8 cellular contexts compared by ENCODE assay signal in genomic region chr17:78358538-78359215, GRCh38. TPM values are rescaled to one million over a fixed set of nuclear protein-coding genes. Genes with fewer than 3 reads are reported as not detected.
DNase-seq lines count a peak whose midpoint lies in the region; ATAC-seq, FAIRE-seq and TF ChIP-seq lines count a peak whose summit lies in the region.

No MANE protein-coding gene starts in this region.

- FAIRE-seq in H1 (lab: Jason Lieb, UNC) = no peak
- FAIRE-seq in GM12892 (lab: Jason Lieb, UNC) = no peak

- H2BK20ac ChIP-seq in H1 (ENCODE audit: low read length) = no peak overlapping the region

- in situ Hi-C loops in Panc1 (cut with HindIII; ENCODE audit: low pct_unique_long_range_greater_than_20kb, low sequenced_read_pairs) = no loop called here

- H4K5ac ChIP-seq in H1 (ENCODE audit: insufficient read length, low read depth, low read length) = no peak overlapping the region

- intact Hi-C loops in Calu3 (cut with micrococcal nuclease; ENCODE audit: unreplicated experiment) = loop anchor here (5.0 kb wide), 1 partner anchor 41 kb away; no protein-coding TSS in a partner anchor
- intact Hi-C loops in Panc1 (cut with micrococcal nuclease; ENCODE audit: unreplicated experiment) = no loop called here

- 0 out of 2 replicates have a peak overlapping the region, but pooled peaks have one; percentile 95 for H2BK15ac ChIP-seq in H1 (ENCODE audit: low read length)

- no peak overlapping the region for H2BK120ac ChIP-seq in H1 (replicated peaks; ENCODE audit: low read depth, low read length)

- no peak for DNase-seq in Calu3
- DNase-seq in Panc1 (ENCODE audit: low read depth, low spot score) = no peak
- DNase-seq in H1 (ENCODE audit: low read depth in 1 of 2, low spot score in 2 of 2) = no peak
- DNase-seq in naive thymus-derived CD8-positive, alpha-beta T cell = peak in 2 of 10 donors; percentile 38 to 43
- no peak for DNase-seq in NCI-H2196 (lab: John Stamatoyannopoulos, UW; ENCODE audit: unreplicated experiment)
- DNase-seq in GM12892 (ENCODE audit: insufficient read length) = no peak
- no peak for DNase-seq in HuH-7.5 (ENCODE audit: low spot score)

- H3K36me3 ChIP-seq in Panc1 (ENCODE audit: control insufficient read depth, insufficient read depth, low read length) = peaks cover 10% of the 10 kb centered on the region; the same call in 1 of the 2 replicates
- H3K36me3 ChIP-seq in H1 (ENCODE audit: control insufficient read depth in 2 of 4, insufficient read depth in 4 of 4, low read length in 3 of 4) = peaks cover 2 to 19% (median 7%) of the 10 kb centered on the region in 4 experiments; a peak in 5 of 8 replicates

- H3K56ac ChIP-seq in H1 (replicated peaks; ENCODE audit: insufficient read length, low read depth, low read length) = peak overlapping the region; percentile 26

- H3K27me3 ChIP-seq in Panc1 (ENCODE audit: control insufficient read depth, insufficient read depth, low read length) (no peaks in the 10 kb centered on the region), H1 (replicated peaks in 1 of 4; ENCODE audit: control insufficient read depth in 3 of 4, extremely low read depth in 1 of 4, insufficient read depth in 3 of 4, low read length in 3 of 4) (peaks cover 0 to 27% (median 12%) of the 10 kb centered on the region in 4 experiments; a peak in 4 of 7 replicates)

- TF ChIP-seq CTCF in Calu3 (IDR thresholded peaks at IDR 0.05; ENCODE audit: unreplicated experiment) (no peak), Panc1 (IDR thresholded peaks at IDR 0.05) (no peak; the same call in 1 of the 2 replicates), H1 (IDR thresholded peaks at IDR 0.05; ENCODE audit: control extremely low read depth in 1 of 3, insufficient read depth in 1 of 3, low read depth in 1 of 3, low read length in 3 of 3) (no peak)

- peak overlapping the region; percentile 27; the same call in 1 of the 2 replicates for H2BK12ac ChIP-seq in H1 (ENCODE audit: low read depth, low read length)

- ATAC-seq in Panc1 = no peak
- ATAC-seq in naive thymus-derived CD8-positive, alpha-beta T cell = no peak
- ATAC-seq in HG02885 (IDR thresholded peaks at IDR 0.05; ENCODE audit: poor library complexity, unreplicated experiment) = no peak

- no peaks in the 10 kb centered on the region for H3K79me1 ChIP-seq in H1 (ENCODE audit: low read depth, low read length)

- no peaks in the 10 kb centered on the region for H3K27me3 Mint-ChIP-seq in Calu3 (ENCODE audit: unreplicated experiment)
- H3K27me3 Mint-ChIP-seq in naive thymus-derived CD8-positive, alpha-beta T cell = no peaks in the 10 kb centered on the region

- no peak for TF ChIP-seq EP300 in H1 (IDR thresholded peaks at IDR 0.05; ENCODE audit: borderline replicate concordance in 1 of 2, low read depth in 2 of 2, low read length in 2 of 2)

- no peak for TF ChIP-seq RAD21 in H1 (IDR thresholded peaks at IDR 0.05 in 1 of 2, conservative IDR thresholded peaks at IDR 0.05 in 1 of 2; ENCODE audit: low read depth in 2 of 2, low read length in 2 of 2)

- peaks cover 30% of the 10 kb centered on the region for H3K4me1 Mint-ChIP-seq in Calu3 (ENCODE audit: low read depth, unreplicated experiment)
- H3K4me1 Mint-ChIP-seq in naive thymus-derived CD8-positive, alpha-beta T cell = peaks cover 25 to 62% (median 52%) of the 10 kb centered on the region in 4 donors

- H2AK5ac ChIP-seq in H1 (ENCODE audit: low read depth, low read length) = no peak overlapping the region

- H2BK5ac ChIP-seq in H1 (ENCODE audit: low read depth, low read length) = no peak overlapping the region

- no peaks in the 10 kb centered on the region for H3K9me3 Mint-ChIP-seq in Calu3 (ENCODE audit: low read depth, unreplicated experiment)
- no peaks in the 10 kb centered on the region for H3K9me3 Mint-ChIP-seq in naive thymus-derived CD8-positive, alpha-beta T cell

- H3K9me3 ChIP-seq in Panc1 (ENCODE audit: control insufficient read depth, insufficient read depth, low read depth, low read length) (no peaks in the 10 kb centered on the region), H1 (ENCODE audit: insufficient read depth in 2 of 2, low read depth in 1 of 2, low read length in 1 of 2) (no peaks in the 10 kb centered on the region)

- no peak for TF ChIP-seq POLR2A in H1 (IDR thresholded peaks at IDR 0.05; ENCODE audit: control extremely low read depth in 1 of 2, low read depth in 2 of 2, low read length in 2 of 2)
- no peak for TF ChIP-seq POLR2A in GM12892 (IDR thresholded peaks at IDR 0.05; ENCODE audit: low read depth, low read length)

- peaks cover 52% of the 10 kb centered on the region for H3K4me1 ChIP-seq in Panc1 (ENCODE audit: control insufficient read depth, insufficient read depth, low read length)
- H3K4me1 ChIP-seq in H1 (replicated peaks in 1 of 4; ENCODE audit: control insufficient read depth in 3 of 4, insufficient read depth in 4 of 4, low read length in 3 of 4) = peaks cover 13 to 48% (median 32%) of the 10 kb centered on the region in 4 experiments

- peak overlapping the region; percentile 46 for H4K91ac ChIP-seq in H1 (replicated peaks; ENCODE audit: insufficient read length, low read length)

- H4K20me1 ChIP-seq in H1 (replicated peaks in 1 of 2; ENCODE audit: control insufficient read depth in 1 of 2, insufficient read depth in 2 of 2, low read length in 2 of 2) = peaks cover 16 to 21% of the 10 kb centered on the region in 2 experiments

- H3K4ac ChIP-seq in H1 (replicated peaks; ENCODE audit: insufficient read length, low read depth, low read length) = peak overlapping the region; percentile 75

- H2AFZ ChIP-seq in H1 (ENCODE audit: low read length) = no peak overlapping the region

- H3K18ac ChIP-seq in H1 (ENCODE audit: extremely low read depth, low read length) = peak overlapping the region; percentile 71; the same call in 1 of the 2 replicates

- H3K27ac ChIP-seq in Panc1 (ENCODE audit: low read length) (peak overlapping the region; percentile 89), H1 (ENCODE audit: low read depth, low read length) (no peak overlapping the region)

- POLR2A ChIA-PET in Panc1 (lab: Charles Lee) (interaction anchor here (0.6 kb wide), 1 partner anchor 24 kb away, joined by 6 read pairs; no protein-coding TSS in a partner anchor), H1 (lab: Charles Lee; ENCODE audit: partially characterized antibody) (interaction anchor here (0.7 to 4.9 kb wide), 12 partner anchors 9 to 61 kb away, joined by 3 to 29 read pairs (median 8); no protein-coding TSS in a partner anchor)
- POLR2A ChIA-PET in naive thymus-derived CD8-positive, alpha-beta T cell (lab: Charles Lee) = interaction anchor here (1.1 to 6.0 kb wide), 5 partner anchors 14 to 106 kb away, joined by 4 to 55 read pairs (median 18); no protein-coding TSS in a partner anchor

- peaks cover 8 to 28% of the 10 kb centered on the region in 2 experiments; a peak in 3 of 4 replicates for H3K79me2 ChIP-seq in H1 (ENCODE audit: control insufficient read depth in 1 of 2, insufficient read depth in 2 of 2, low read length in 2 of 2)

- peak overlapping the region in 3 of 4 experiments; percentile 17 to 89 (median 20); a peak in 3 of 7 replicates for H3K9ac ChIP-seq in H1 (replicated peaks in 1 of 4; ENCODE audit: extremely low read depth in 1 of 4, low read depth in 3 of 4, low read length in 3 of 4)

- H3K27ac Mint-ChIP-seq in Calu3 (ENCODE audit: unreplicated experiment) = peak overlapping the region; percentile 79
- H3K27ac Mint-ChIP-seq in naive thymus-derived CD8-positive, alpha-beta T cell = peak overlapping the region in 9 of 10 donors; percentile 13 to 99 (median 96)

- no TSS peak for BruUV-seq in Calu3 (replicated peaks; lab: Mats Ljungman, UMichigan)
- no TSS peak for BruUV-seq in Panc1 (replicated peaks; lab: Mats Ljungman, UMichigan)

- peak overlapping the region; percentile 86 for H3K4me3 Mint-ChIP-seq in Calu3 (ENCODE audit: low read depth, unreplicated experiment)
- H3K4me3 Mint-ChIP-seq in naive thymus-derived CD8-positive, alpha-beta T cell = peak overlapping the region; percentile 73 to 90 (median 80)

- peak overlapping the region; percentile 66 to 80 for H3K4me2 ChIP-seq in H1 (ENCODE audit: insufficient read depth in 1 of 2, low read depth in 2 of 2, low read length in 2 of 2)

- 10% methylated on average over 54 of the region's 59 CpGs; no CpG with 5 or more reads in 1 of the 2 experiments for WGBS in H1 (ENCODE audit: extremely low coverage in 1 of 2, insufficient coverage in 1 of 2, insufficient read length in 1 of 2, insufficient replicate concordance in 2 of 2, low coverage in 1 of 2, low lambda C conversion rate in 2 of 2, missing lambda C conversion rate in 1 of 2), 2 experiments

- H3K4me3 ChIP-seq in Panc1 (ENCODE audit: low read depth in 2 of 2, low read length in 2 of 2) = peak overlapping the region; percentile 81 to 98
- H3K4me3 ChIP-seq in H1 (ENCODE audit: extremely low read depth in 1 of 4, insufficient read depth in 2 of 4, low read depth in 3 of 4, low read length in 4 of 4) = peak overlapping the region; percentile 66 to 81 (median 77)

- H3K36me3 Mint-ChIP-seq in Calu3 (ENCODE audit: insufficient read depth, unreplicated experiment) = peaks cover 67% of the 10 kb centered on the region
- H3K36me3 Mint-ChIP-seq in naive thymus-derived CD8-positive, alpha-beta T cell = peaks cover 0 to 18% (median 1%) of the 10 kb centered on the region in 3 donors

- peak overlapping the region; percentile 72; the same call in 1 of the 2 replicates for H4K8ac ChIP-seq in H1 (ENCODE audit: extremely low read depth, insufficient read depth, low read length)

- CTCF ChIA-PET in Calu3 (lab: Charles Lee) (interaction anchor here (1.0 to 1.6 kb wide), 3 partner anchors 45 to 63 kb away, joined by 3 to 5 read pairs (median 3); no protein-coding TSS in a partner anchor), Panc1 (lab: Charles Lee) (interaction anchor here (1.0 to 1.2 kb wide), 2 partner anchors 14 to 25 kb away, joined by 3 to 9 read pairs; no protein-coding TSS in a partner anchor), H1 (lab: Charles Lee; ENCODE audit: partially characterized antibody) (interaction anchor here (0.7 to 20.5 kb wide), 11 partner anchors 9 to 108 kb away, joined by 3 to 257 read pairs (median 4); no protein-coding TSS in a partner anchor)

- no peak overlapping the region for H3K14ac ChIP-seq in H1 (ENCODE audit: insufficient read length)

- peaks cover 14% of the 10 kb centered on the region for H3K23me2 ChIP-seq in H1 (ENCODE audit: low read depth, low read length)

- H3K23ac ChIP-seq in H1 (ENCODE audit: insufficient read length) = no peak overlapping the region

RNA-seq across cellular contexts. Expression of gene SOCS3, which starts 1.2 kb away (rescaled TPM):
- total RNA-seq in Calu3 (2022) = 39.5 and 51.6 TPM in 2 replicates
- 53.1 TPM for total RNA-seq in Panc1 (2021; ENCODE audit: unreplicated experiment)
- polyA plus RNA-seq in Panc1 (2012; ENCODE audit: insufficient read length) = 30.5 TPM
- 47.9 and 49.4 TPM in 2 replicates for total RNA-seq in H1 (2021; fragmentation: NEBNext Ultra II Directional; extraction: Animal tissue kit (Norgen Biotek cat#: 25700))
- 10.1 and 15.2 TPM in 2 replicates for polyA plus RNA-seq in H1 (2011; rRNA removed)
- 13.5 TPM for polyA plus RNA-seq in H1 (2011; cell fraction: cytosol; rRNA removed)
- polyA plus RNA-seq in H1 (2011; cell fraction: nucleus; rRNA removed) = 33.4 TPM
- polyA plus RNA-seq in H1 (2012, experiment 1 of 2) = 13.7 to 17.9 TPM (median 15.6 TPM) in 4 replicates
- polyA plus RNA-seq in H1 (2012, experiment 2 of 2) = 21.7 TPM
- 28.0 TPM for polyA plus RNA-seq in H1 (2013, experiment 1 of 2)
- 27.0 TPM for polyA plus RNA-seq in H1 (2013, experiment 2 of 2)
- 7.3 and 11.0 TPM in 2 replicates for polyA minus RNA-seq in H1 (2011; rRNA and poly(A)+ RNA removed)
- 17.7 TPM for polyA minus RNA-seq in H1 (2011; cell fraction: cytosol; rRNA and poly(A)+ RNA removed)
- polyA minus RNA-seq in H1 (2011; cell fraction: nucleus; rRNA and poly(A)+ RNA removed) = 14.3 TPM
- 1 to 10 TPM in 1 of 2 experiments, under 1 TPM in 1; 0.86 to 1.0 TPM for total RNA-seq in naive thymus-derived CD8-positive, alpha-beta T cell
- 10 to 100 TPM; 21.2 to 43.9 (median 37.3) TPM for polyA plus RNA-seq in naive thymus-derived CD8-positive, alpha-beta T cell
- 2.3 TPM for polyA plus RNA-seq in GM12892 (2012; ENCODE audit: missing spikeins)

RNA-seq across cellular contexts. Expression of gene PGS1, which starts 19.8 kb away (rescaled TPM):
- total RNA-seq in Calu3 (2022) (39.5 and 42.6 TPM in 2 replicates), Panc1 (2021; ENCODE audit: unreplicated experiment) (47.5 TPM)
- 40.3 TPM for polyA plus RNA-seq in Panc1 (2012; ENCODE audit: insufficient read length)
- total RNA-seq in H1 (2021; fragmentation: NEBNext Ultra II Directional; extraction: Animal tissue kit (Norgen Biotek cat#: 25700)) = 56.7 and 60.0 TPM in 2 replicates
- polyA plus RNA-seq in H1 (2011; rRNA removed) = 46.7 and 69.3 TPM in 2 replicates
- 69.5 TPM for polyA plus RNA-seq in H1 (2011; cell fraction: cytosol; rRNA removed)
- 180 TPM for polyA plus RNA-seq in H1 (2011; cell fraction: nucleus; rRNA removed)
- polyA plus RNA-seq in H1 (2012, experiment 1 of 2) = 38.8 to 53.2 TPM (median 48.6 TPM) in 4 replicates
- 42.4 TPM for polyA plus RNA-seq in H1 (2012, experiment 2 of 2)
- 34.5 TPM for polyA plus RNA-seq in H1 (2013, experiment 1 of 2)
- 33.4 TPM for polyA plus RNA-seq in H1 (2013, experiment 2 of 2)
- 49.7 and 65.7 TPM in 2 replicates for polyA minus RNA-seq in H1 (2011; rRNA and poly(A)+ RNA removed)
- polyA minus RNA-seq in H1 (2011; cell fraction: cytosol; rRNA and poly(A)+ RNA removed) = 37.5 TPM
- 62.2 TPM for polyA minus RNA-seq in H1 (2011; cell fraction: nucleus; rRNA and poly(A)+ RNA removed)
- 10 to 100 TPM; 72.5 to 73.4 TPM for total RNA-seq in naive thymus-derived CD8-positive, alpha-beta T cell
- 10 to 100 TPM; 24.3 to 46.6 (median 32.7) TPM for polyA plus RNA-seq in naive thymus-derived CD8-positive, alpha-beta T cell
- polyA plus RNA-seq in GM12892 (2012; ENCODE audit: missing spikeins) = 16.9 TPM

Comparison
In these comparisons a context has a peak if more than half of its experiments do, and no peak if none do; other contexts are left out.
1. RNA of gene SOCS3, which starts 1.2 kb away (total RNA-seq): 53.1 TPM in Panc1 (single experiment), 47.9 to 49.4 TPM in H1 and 39.5 to 51.6 TPM in Calu3; 0.86 to 1.0 TPM in naive thymus-derived CD8-positive, alpha-beta T cell; every median in the first group is over 10 times any median in the second.